Comparison of ENCODE assay signal across 16 cellular contexts in the genomic region with DNA sequence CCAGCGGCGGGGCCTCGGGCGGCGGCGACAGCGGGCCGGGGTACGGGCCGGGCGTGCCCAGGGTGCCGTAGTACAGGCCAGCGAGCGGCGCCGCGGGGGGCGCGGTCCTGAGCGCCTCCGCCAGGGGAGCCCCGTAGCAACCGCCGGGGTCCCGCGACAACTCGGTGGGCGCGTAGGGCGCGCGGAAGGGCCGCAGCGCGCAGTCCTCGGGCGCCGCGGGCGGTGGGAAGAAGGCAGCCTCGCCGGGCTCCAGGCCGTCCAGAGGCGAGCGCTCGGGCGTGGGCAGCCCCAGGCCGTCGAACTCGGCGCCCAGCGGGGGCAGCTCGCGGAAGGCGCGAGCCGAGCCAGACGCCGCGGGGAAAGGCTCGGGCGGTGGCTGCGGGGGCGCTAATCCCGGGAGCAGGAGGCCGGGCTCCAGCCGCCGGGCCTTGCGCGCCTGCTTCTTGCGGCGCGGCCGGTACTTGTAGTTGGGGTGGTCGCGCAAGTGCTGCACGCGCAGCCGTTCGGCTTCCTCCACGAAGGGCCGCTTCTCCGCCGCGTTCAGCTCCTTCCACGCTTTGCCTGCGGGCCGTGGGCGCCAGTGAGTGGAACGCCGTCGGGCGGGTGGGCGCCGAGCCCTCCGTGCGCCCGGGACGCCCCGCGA. TPM values are rescaled to one million over a fixed set of nuclear protein-coding genes. Genes with fewer than 3 reads are reported as not detected.
DNase-seq lines count a peak whose midpoint lies in the region; ATAC-seq and TF ChIP-seq lines count a peak whose summit lies in the region.
"Had no signal": no experiment of that assay in that cellular context is flagged by ENCODE, and none has a peak within 500 bp of the region (broad histone marks: within the 10 kb centered on the region; RNA-seq: fewer than 3 reads in every experiment).

No MANE protein-coding gene starts in this region.

- WGBS in mammary epithelial cell (ENCODE audit: low coverage, missing lambda C conversion rate) = no CpG with 5 or more reads among the region's 101 CpGs

- H3K4me1 ChIP-seq in mammary epithelial cell (ENCODE audit: insufficient read depth, low read length) (peaks cover 13% of the 10 kb centered on the region), left lung (peaks cover 0 to 11% of the 10 kb centered on the region in 2 donors), thoracic aorta (ENCODE audit: control insufficient read depth in 1 of 2, low read depth in 2 of 2) (peaks cover 0 to 14% of the 10 kb centered on the region in 2 donors)

- peak; percentile 59 for DNase-seq in activated CD4-positive, alpha-beta T cell treated with anti-CD3 and anti-CD28 coated beads, Interleukin-2, amount 10 ng/mL, durations not matched to agents 24 days and 14 days
- no peak for DNase-seq in activated CD4-positive, alpha-beta T cell treated with anti-CD3 and anti-CD28 coated beads, Interleukin-2, amount 50 U/mL, for 48 hours
- no peak for DNase-seq in mammary epithelial cell
- no peak for DNase-seq in left lung
- no peak for DNase-seq in thoracic aorta (ENCODE audit: low spot score)
- no peak for DNase-seq in CD1c-positive myeloid dendritic cell (ENCODE audit: extremely low spot score)
- no peak for DNase-seq in hepatic stellate cell (ENCODE audit: low spot score)
- no peak for DNase-seq in DMS 273 treated with DMSO at 0.1 percent for 48 hours (lab: John Stamatoyannopoulos, UW)
- DNase-seq: activated CD4-positive, CD25-positive, alpha-beta regulatory T cell; DND-41; MM.1S; NCI-H446 treated with DMSO at 0.1 percent for 48 hours; stimulated activated CD4-positive, alpha-beta T cell treated with anti-CD3 and anti-CD28 coated beads, Interleukin-1b, Interleukin-23, amount 100 ng/mL, for 48 hours had no signal

- H2AFZ ChIP-seq in mammary epithelial cell (ENCODE audit: low read depth, low read length) = no peak overlapping the region

- H3K4me3 Mint-ChIP-seq in activated CD4-positive, alpha-beta T cell treated with anti-CD3 and anti-CD28 coated beads, Interleukin-2, amount 10 ng/mL, durations not matched to agents 24 days and 14 days = no peak overlapping the region
- H3K4me3 Mint-ChIP-seq: stimulated activated naive CD8-positive, alpha-beta T cell treated with anti-CD3 and anti-CD28 coated beads, Interleukin-15, Interleukin-2, amounts not matched to agents 100 ng/mL and 50 ng/mL, for 24 hours had no signal

- H3K9me3 Mint-ChIP-seq in activated CD4-positive, alpha-beta T cell treated with anti-CD3 and anti-CD28 coated beads, Interleukin-2, amount 10 ng/mL, durations not matched to agents 24 days and 14 days = no peaks in the 10 kb centered on the region
- H3K9me3 Mint-ChIP-seq: stimulated activated naive CD8-positive, alpha-beta T cell treated with anti-CD3 and anti-CD28 coated beads, Interleukin-15, Interleukin-2, amounts not matched to agents 100 ng/mL and 50 ng/mL, for 24 hours had no signal

- BruUV-seq in mammary epithelial cell (replicated peaks; lab: Mats Ljungman, UMichigan) = no TSS peak

- H3K27ac Mint-ChIP-seq in activated CD4-positive, alpha-beta T cell treated with anti-CD3 and anti-CD28 coated beads, Interleukin-2, amount 10 ng/mL, durations not matched to agents 24 days and 14 days = no peak overlapping the region
- H3K27ac Mint-ChIP-seq: stimulated activated naive CD8-positive, alpha-beta T cell treated with anti-CD3 and anti-CD28 coated beads, Interleukin-15, Interleukin-2, amounts not matched to agents 100 ng/mL and 50 ng/mL, for 24 hours had no signal

- H3K27me3 ChIP-seq in mammary epithelial cell (ENCODE audit: insufficient read depth, low read length) = peaks cover 12% of the 10 kb centered on the region
- H3K27me3 ChIP-seq in left lung = peaks cover 36 to 90% of the 10 kb centered on the region in 2 donors
- no peaks in the 10 kb centered on the region for H3K27me3 ChIP-seq in thoracic aorta (replicated peaks; ENCODE audit: insufficient read depth)

- H3K4me3 ChIP-seq in mammary epithelial cell (replicated peaks in 1 of 3; ENCODE audit: insufficient read depth in 1 of 3, low read depth in 2 of 3, low read length in 3 of 3) (no peak overlapping the region), left lung (peak overlapping the region; percentile 22 to 48), thoracic aorta (peak overlapping the region; percentile 31)

- peak overlapping the region; percentile 27 for H3K4me2 ChIP-seq in mammary epithelial cell (ENCODE audit: insufficient read depth, low read depth, low read length)

- H3K36me3 ChIP-seq in mammary epithelial cell (ENCODE audit: insufficient read depth, low read length) (no peaks in the 10 kb centered on the region), left lung (peaks cover 0 to 8% of the 10 kb centered on the region in 2 donors), thoracic aorta (no peaks in the 10 kb centered on the region)
- H3K36me3 ChIP-seq: neutrophil had no signal

- dilution Hi-C loops in mammary epithelial cell (cut with HindIII; ENCODE audit: low sequenced_read_pairs) = no loop called here

- no peak overlapping the region for H3K27ac ChIP-seq in mammary epithelial cell (ENCODE audit: insufficient read depth, low read depth, low read length)
- peak overlapping the region; percentile 56 to 58 for H3K27ac ChIP-seq in left lung
- no peak overlapping the region for H3K27ac ChIP-seq in thoracic aorta
- H3K27ac ChIP-seq: neutrophil had no signal

- no peak overlapping the region for H3K9ac ChIP-seq in mammary epithelial cell (ENCODE audit: insufficient read depth, low read length)

- H3K9me3 ChIP-seq in mammary epithelial cell (replicated peaks; ENCODE audit: insufficient read depth, low read length) (no peaks in the 10 kb centered on the region), left lung (no peaks in the 10 kb centered on the region), thoracic aorta (no peaks in the 10 kb centered on the region)
- H3K9me3 ChIP-seq: neutrophil had no signal

- peaks cover 30% of the 10 kb centered on the region for H3K27me3 Mint-ChIP-seq in activated CD4-positive, alpha-beta T cell treated with anti-CD3 and anti-CD28 coated beads, Interleukin-2, amount 10 ng/mL, durations not matched to agents 24 days and 14 days

- ATAC-seq in left lung = no peak
- no peak for ATAC-seq in thoracic aorta (ENCODE audit: insufficient number of reproducible peaks, low FRiP score, low read depth)

- in situ Hi-C loops in mammary epithelial cell (cut with MboI; ENCODE audit: low sequenced_read_pairs in 2 of 2) = no loop called here

- intact Hi-C loops in activated CD4-positive, alpha-beta T cell treated with anti-CD3 and anti-CD28 coated beads, Interleukin-2, amount 10 ng/mL, durations not matched to agents 24 days and 14 days (cut with micrococcal nuclease) = no loop called here
- intact Hi-C loops in mammary epithelial cell (cut with micrococcal nuclease) (no loop called here), left lung (cut with DNase I) (no loop called here)

- no peak for TF ChIP-seq CTCF in mammary epithelial cell (conservative IDR thresholded peaks at IDR 0.05 in 1 of 2, IDR thresholded peaks at IDR 0.05 in 1 of 2; ENCODE audit: extremely low read depth in 1 of 2, insufficient read depth in 1 of 2, low read depth in 1 of 2, low read length in 2 of 2)
- no peak for TF ChIP-seq CTCF in left lung (IDR thresholded peaks at IDR 0.05)
- no peak for TF ChIP-seq CTCF in thoracic aorta (IDR thresholded peaks at IDR 0.05)

- H3K36me3 Mint-ChIP-seq in activated CD4-positive, alpha-beta T cell treated with anti-CD3 and anti-CD28 coated beads, Interleukin-2, amount 10 ng/mL, durations not matched to agents 24 days and 14 days (ENCODE audit: low read depth) = no peaks in the 10 kb centered on the region

- no peaks in the 10 kb centered on the region for H3K79me2 ChIP-seq in mammary epithelial cell (ENCODE audit: insufficient read depth, low read length)

- peaks cover 18% of the 10 kb centered on the region for H3K4me1 Mint-ChIP-seq in activated CD4-positive, alpha-beta T cell treated with anti-CD3 and anti-CD28 coated beads, Interleukin-2, amount 10 ng/mL, durations not matched to agents 24 days and 14 days

- H4K20me1 ChIP-seq in mammary epithelial cell (ENCODE audit: insufficient read depth, low read length) = no peaks in the 10 kb centered on the region

- CTCF ChIA-PET in mammary epithelial cell (lab: Charles Lee; ENCODE audit: low non-redundant PET) = no interaction called here

RNA-seq across cellular contexts. Expression of a gene that starts 0.9 kb away (rescaled TPM):
- 0.84 and 0.92 TPM in 2 replicates for total RNA-seq in activated CD4-positive, alpha-beta T cell treated with anti-CD3 and anti-CD28 coated beads, Interleukin-2, amount 10 ng/mL, durations not matched to agents 24 days and 14 days
- under 1 TPM in 1 of 2 donors, not detected in 1; 0.16 TPM for total RNA-seq in mammary epithelial cell
- not detected for polyA plus RNA-seq in mammary epithelial cell
- not detected for polyA minus RNA-seq in mammary epithelial cell
- 10 to 100 TPM; 40.3 to 69.2 TPM for total RNA-seq in left lung
- total RNA-seq in thoracic aorta = 10 to 100 TPM in 1 of 2 donors, 1 to 10 TPM in 1; 4.2 to 15.3 TPM
- polyA plus RNA-seq: keratinocyte had no signal

RNA-seq across cellular contexts. Expression of a gene that starts 12.5 kb away (rescaled TPM):
- total RNA-seq in activated CD4-positive, alpha-beta T cell treated with anti-CD3 and anti-CD28 coated beads, Interleukin-2, amount 10 ng/mL, durations not matched to agents 24 days and 14 days = 5.5 and 6.8 TPM in 2 replicates
- total RNA-seq in mammary epithelial cell (1 to 10 TPM in 1 of 2 donors, under 1 TPM in 1; 0.67 to 1.0 TPM), left lung (1 to 10 TPM in 1 of 2 donors, under 1 TPM in 1; 0.76 to 1.0 TPM), thoracic aorta (1 to 10 TPM in 1 of 2 donors, under 1 TPM in 1; 0.81 to 3.2 TPM)
- polyA plus RNA-seq in mammary epithelial cell = 0.03 TPM
- polyA minus RNA-seq in mammary epithelial cell = not detected

RNA-seq across cellular contexts. Expression of a gene that starts 14.5 kb away (rescaled TPM):
- total RNA-seq in activated CD4-positive, alpha-beta T cell treated with anti-CD3 and anti-CD28 coated beads, Interleukin-2, amount 10 ng/mL, durations not matched to agents 24 days and 14 days = 35.4 and 36.8 TPM in 2 replicates
- 10 to 100 TPM; 15.7 to 37.9 TPM for total RNA-seq in mammary epithelial cell
- polyA plus RNA-seq in mammary epithelial cell = 15.6 TPM
- 26.4 TPM for polyA minus RNA-seq in mammary epithelial cell
- total RNA-seq in left lung = 10 to 100 TPM; 31.2 to 34.3 TPM
- total RNA-seq in thoracic aorta = 10 to 100 TPM; 30.1 to 48.6 TPM

RNA-seq across cellular contexts. Expression of a gene that starts 30.8 kb away (rescaled TPM):
- total RNA-seq in activated CD4-positive, alpha-beta T cell treated with anti-CD3 and anti-CD28 coated beads, Interleukin-2, amount 10 ng/mL, durations not matched to agents 24 days and 14 days = 50.0 TPM in 2 replicates
- total RNA-seq in mammary epithelial cell (10 to 100 TPM in 1 of 2 donors, 1 to 10 TPM in 1; 9.5 to 15.9 TPM), left lung (10 to 100 TPM; 23.4 to 63.9 TPM), thoracic aorta (10 to 100 TPM; 20.6 to 41.2 TPM)
- 13.9 TPM for polyA plus RNA-seq in mammary epithelial cell
- 8.8 TPM for polyA minus RNA-seq in mammary epithelial cell

RNA-seq across cellular contexts. Expression of a gene that starts 31.4 kb away (rescaled TPM):
- 0.23 and 0.28 TPM in 2 replicates for total RNA-seq in activated CD4-positive, alpha-beta T cell treated with anti-CD3 and anti-CD28 coated beads, Interleukin-2, amount 10 ng/mL, durations not matched to agents 24 days and 14 days
- under 1 TPM; 0.38 to 0.50 TPM for total RNA-seq in mammary epithelial cell
- 0.24 TPM for polyA plus RNA-seq in mammary epithelial cell
- 0.21 TPM for polyA minus RNA-seq in mammary epithelial cell
- 1 to 10 TPM; 1.8 to 2.0 TPM for total RNA-seq in left lung
- total RNA-seq in thoracic aorta = 1 to 10 TPM; 1.1 to 3.2 TPM

Comparison
In these comparisons a context has a peak if more than half of its experiments do, and no peak if none do; other contexts are left out.
1. H3K27ac ChIP-seq: peak in left lung (2 of 2); none in mammary epithelial cell (single experiment) and thoracic aorta (0 of 2).
2. H3K4me3 ChIP-seq: peak in left lung (2 of 2) and thoracic aorta (single experiment); none in mammary epithelial cell (0 of 3).